In genomic region chr12:131872154-131873046, GRCh38 we compare ENCODE assay signal across 12 cellular contexts. TPM values are rescaled to one million over a fixed set of nuclear protein-coding genes. Genes with fewer than 3 reads are reported as not detected.
DNase-seq lines count a peak whose midpoint lies in the region; ATAC-seq and TF ChIP-seq lines count a peak whose summit lies in the region.
"Had no signal": no experiment of that assay in that cellular context is flagged by ENCODE, and none has a peak within 500 bp of the region (broad histone marks: within the 10 kb centered on the region; RNA-seq: fewer than 3 reads in every experiment).

No MANE protein-coding gene starts in this region.

- H2AFZ ChIP-seq in GM23248, result peak overlapping the region; percentile 50
- no peak overlapping the region for H2AFZ ChIP-seq in smooth muscle cell (ENCODE audit: low read depth)

- BruUV-seq in Panc1 (replicated peaks; lab: Mats Ljungman, UMichigan), result no TSS peak

- H3K36me3 ChIP-seq in GM23248 (ENCODE audit: low read depth) (no peaks in the 10 kb centered on the region), Panc1 (ENCODE audit: control insufficient read depth, insufficient read depth, low read length) (no peaks in the 10 kb centered on the region), esophagus (ENCODE audit: control insufficient read depth in 2 of 2, insufficient read depth in 2 of 2, low read length in 1 of 2) (no peaks in the 10 kb centered on the region), smooth muscle cell (ENCODE audit: low read depth) (no peaks in the 10 kb centered on the region), body of pancreas (replicated peaks in 1 of 2; ENCODE audit: insufficient read depth in 1 of 2, low read depth in 2 of 2) (no peaks in the 10 kb centered on the region)

- POLR2A ChIA-PET in Panc1 (lab: Charles Lee), result no interaction called here

- no peak for TF ChIP-seq POLR2A in body of pancreas (IDR thresholded peaks at IDR 0.05)

- H3F3A ChIP-seq in GM23248 (ENCODE audit: insufficient read depth) (peaks cover 6% of the 10 kb centered on the region; the same call in 1 of the 2 replicates), smooth muscle cell (ENCODE audit: low read depth) (no peaks in the 10 kb centered on the region)

- peak overlapping the region; percentile 68 for H3K27ac ChIP-seq in GM23248
- H3K27ac ChIP-seq in Panc1 (ENCODE audit: low read length), result peak overlapping the region; percentile 66
- peak overlapping the region; percentile 9 to 58 for H3K27ac ChIP-seq in esophagus (ENCODE audit: low read depth in 2 of 2, low read length in 1 of 2)
- H3K27ac ChIP-seq in smooth muscle cell (ENCODE audit: low read depth), result peak overlapping the region; percentile 72
- H3K27ac ChIP-seq in body of pancreas, result no peak overlapping the region

- DNase-seq in GM23248, result peak; percentile 98
- no peak for DNase-seq in Panc1 (ENCODE audit: low read depth, low spot score)
- peak; percentile 30 for DNase-seq in smooth muscle cell (lab: John Stamatoyannopoulos, UW; ENCODE audit: unreplicated experiment)
- DNase-seq in activated naive CD4-positive, alpha-beta T cell treated with Interleukin-2 at 50 U/mL for 16 hours, result no peak
- no peak for DNase-seq in body of pancreas
- DNase-seq: Karpas-422; left ventricle myocardium superior; stimulated activated CD4-positive, alpha-beta T cell treated with anti-CD3 and anti-CD28 coated beads, Interleukin-15, amount 100 ng/mL, for 24 hours had no signal

- CTCF ChIA-PET in Panc1 (lab: Charles Lee), result no interaction called here

- H4K20me1 ChIP-seq in GM23248 (ENCODE audit: insufficient read depth) (no peaks in the 10 kb centered on the region), smooth muscle cell (ENCODE audit: low read depth) (no peaks in the 10 kb centered on the region)

- H3K9me3 ChIP-seq in GM23248 (ENCODE audit: low read depth) (no peaks in the 10 kb centered on the region), Panc1 (ENCODE audit: control insufficient read depth, insufficient read depth, low read depth, low read length) (no peaks in the 10 kb centered on the region; the same call in 1 of the 2 replicates), esophagus (ENCODE audit: control insufficient read depth in 2 of 2, insufficient read depth in 1 of 2, low read depth in 1 of 2, low read length in 1 of 2) (no peaks in the 10 kb centered on the region), smooth muscle cell (replicated peaks; ENCODE audit: low read depth) (no peaks in the 10 kb centered on the region), body of pancreas (no peaks in the 10 kb centered on the region)

- no peaks in the 10 kb centered on the region for H3K9me2 ChIP-seq in GM23248 (ENCODE audit: insufficient read depth)

- in situ Hi-C loops in GM23248 (cut with MboI) (no loop called here), Panc1 (cut with HindIII; ENCODE audit: low pct_unique_long_range_greater_than_20kb, low sequenced_read_pairs) (no loop called here)

- WGBS in GM23248 (ENCODE audit: low coverage in 1 of 2, low lambda C conversion rate in 2 of 2, missing lambda C conversion rate in 2 of 2), 2 experiments, result 47 to 53% methylated on average over 16 to 21 of the region's 21 CpGs
- 55 to 69% methylated on average over 21 of the region's 21 CpGs for WGBS in esophagus, 2 donors
- WGBS in smooth muscle cell (ENCODE audit: low lambda C conversion rate), result 46% methylated on average over 21 of the region's 21 CpGs
- 65 to 83% methylated on average over 14 to 21 of the region's 21 CpGs for WGBS in body of pancreas, 2 donors

- no peak overlapping the region for H3K4me2 ChIP-seq in GM23248 (ENCODE audit: unreplicated experiment)
- H3K4me2 ChIP-seq in smooth muscle cell, result peak overlapping the region; percentile 23

- TF ChIP-seq CTCF in Panc1 (IDR thresholded peaks at IDR 0.05), result no peak
- TF ChIP-seq CTCF in smooth muscle cell (IDR thresholded peaks at IDR 0.05; ENCODE audit: borderline replicate concordance, insufficient read depth, poor library complexity, severe bottlenecking), result no peak
- no peak for TF ChIP-seq CTCF in body of pancreas (IDR thresholded peaks at IDR 0.05)

- peaks cover 18% of the 10 kb centered on the region for H3K4me1 ChIP-seq in GM23248 (ENCODE audit: insufficient read depth)
- H3K4me1 ChIP-seq in Panc1 (ENCODE audit: control insufficient read depth, insufficient read depth, low read length), result peaks cover 16% of the 10 kb centered on the region
- peaks cover 2 to 14% of the 10 kb centered on the region in 2 donors for H3K4me1 ChIP-seq in esophagus (ENCODE audit: control insufficient read depth in 2 of 2, insufficient read depth in 2 of 2, low read length in 1 of 2)
- H3K4me1 ChIP-seq in smooth muscle cell (ENCODE audit: low read depth), result no peaks in the 10 kb centered on the region
- no peaks in the 10 kb centered on the region for H3K4me1 ChIP-seq in body of pancreas

- intact Hi-C loops in Panc1 (cut with micrococcal nuclease; ENCODE audit: unreplicated experiment), result no loop called here
- intact Hi-C loops in body of pancreas (cut with DNase I), result no loop called here

- ATAC-seq in Panc1, result peak; percentile 97
- ATAC-seq in HG03039 (IDR thresholded peaks at IDR 0.05; ENCODE audit: unreplicated experiment), result no peak
- no peak for ATAC-seq in HG02852 (IDR thresholded peaks at IDR 0.05; ENCODE audit: unreplicated experiment)
- no peak for ATAC-seq in body of pancreas
- ATAC-seq: GM12878, left ventricle myocardium superior had no signal

- H3K4me3 ChIP-seq in GM23248, result no peak overlapping the region
- H3K4me3 ChIP-seq in Panc1 (ENCODE audit: low read depth in 2 of 2, low read length in 2 of 2), result no peak overlapping the region
- H3K4me3 ChIP-seq in esophagus (ENCODE audit: low read depth in 1 of 2, low read length in 2 of 2), result no peak overlapping the region
- no peak overlapping the region for H3K4me3 ChIP-seq in smooth muscle cell
- H3K4me3 ChIP-seq in body of pancreas, result no peak overlapping the region
- H3K4me3 ChIP-seq: GM12878 had no signal

- peak overlapping the region; percentile 64 for H3K9ac ChIP-seq in GM23248
- H3K9ac ChIP-seq in smooth muscle cell (ENCODE audit: low read depth), result no peak overlapping the region

- H3K27me3 ChIP-seq in GM23248 (replicated peaks; ENCODE audit: insufficient read depth) (no peaks in the 10 kb centered on the region), Panc1 (ENCODE audit: control insufficient read depth, insufficient read depth, low read length) (no peaks in the 10 kb centered on the region), esophagus (ENCODE audit: control insufficient read depth in 1 of 2, insufficient read depth in 2 of 2, low read length in 2 of 2) (no peaks in the 10 kb centered on the region), smooth muscle cell (ENCODE audit: low read depth) (no peaks in the 10 kb centered on the region), body of pancreas (no peaks in the 10 kb centered on the region)

- H3K79me2 ChIP-seq in GM23248 (ENCODE audit: insufficient read depth) (no peaks in the 10 kb centered on the region), smooth muscle cell (ENCODE audit: low read depth) (no peaks in the 10 kb centered on the region)

RNA-seq across cellular contexts. Expression of gene ULK1, which starts 22.0 kb away (rescaled TPM):
- total RNA-seq in GM23248 (2014; rRNA removed; shearing (Covaris generic)), result 6.9 and 7.1 TPM in 2 replicates
- polyA plus RNA-seq in GM23248 (2016; fragmentation: Nextera tagmentation; extraction: Ambion mirVana), result 4.0 TPM in 2 replicates
- total RNA-seq in Panc1 (2021; ENCODE audit: unreplicated experiment), result 72.1 TPM
- 92.3 TPM for polyA plus RNA-seq in Panc1 (2012; ENCODE audit: insufficient read length)
- polyA plus RNA-seq in esophagus, result 10 to 100 TPM; 11.5 to 31.6 TPM
- 8.1 and 10.5 TPM in 2 replicates for total RNA-seq in smooth muscle cell
- polyA plus RNA-seq in smooth muscle cell, result 8.5 and 19.9 TPM in 2 replicates
- total RNA-seq in body of pancreas, result 10 to 100 TPM; 29.1 to 59.3 TPM

RNA-seq across cellular contexts. Expression of gene MMP17, which starts 44.2 kb away (rescaled TPM):
- total RNA-seq in GM23248 (2014; rRNA removed; shearing (Covaris generic)), result 36.5 and 52.1 TPM in 2 replicates
- polyA plus RNA-seq in GM23248 (2016; fragmentation: Nextera tagmentation; extraction: Ambion mirVana) (10.1 and 13.8 TPM in 2 replicates), esophagus (1 to 10 TPM; 1.8 to 2.0 TPM), smooth muscle cell (1.3 and 4.3 TPM in 2 replicates)
- total RNA-seq in Panc1 (2021; ENCODE audit: unreplicated experiment) (30.0 TPM), smooth muscle cell (0.81 and 1.6 TPM in 2 replicates), body of pancreas (1 to 10 TPM; 2.6 to 6.7 TPM)
- polyA plus RNA-seq in Panc1 (2012; ENCODE audit: insufficient read length), result 47.0 TPM

RNA-seq across cellular contexts. Expression of gene PUS1, which starts 56.7 kb away (rescaled TPM):
- total RNA-seq in GM23248 (2014; rRNA removed; shearing (Covaris generic)), result 13.9 and 18.9 TPM in 2 replicates
- polyA plus RNA-seq in GM23248 (2016; fragmentation: Nextera tagmentation; extraction: Ambion mirVana), result 13.0 and 14.0 TPM in 2 replicates
- 108 TPM for total RNA-seq in Panc1 (2021; ENCODE audit: unreplicated experiment)
- 110 TPM for polyA plus RNA-seq in Panc1 (2012; ENCODE audit: insufficient read length)
- 10 to 100 TPM; 27.5 to 28.7 TPM for polyA plus RNA-seq in esophagus
- 2.6 and 22.2 TPM in 2 replicates for total RNA-seq in smooth muscle cell
- 6.6 and 18.5 TPM in 2 replicates for polyA plus RNA-seq in smooth muscle cell
- total RNA-seq in body of pancreas, result 10 to 100 TPM; 11.2 to 33.6 TPM

Comparison
In these comparisons a context has a peak if more than half of its experiments do, and no peak if none do; other contexts are left out.
1. DNase-seq: peak in GM23248 (single experiment) and smooth muscle cell (single experiment); none in Panc1 (single experiment), activated naive CD4-positive, alpha-beta T cell treated with Interleukin-2 at 50 U/mL for 16 hours (single experiment) and body of pancreas (0 of 4).
2. H3K27ac ChIP-seq: peak in GM23248 (single experiment), Panc1 (single experiment), esophagus (2 of 2) and smooth muscle cell (single experiment); none in body of pancreas (0 of 4).